In genomic region chr4:114599231-114600065, GRCh38 we compare ENCODE assay signal across 8 cellular contexts. TPM values are rescaled to one million over a fixed set of nuclear protein-coding genes. Genes with fewer than 3 reads are reported as not detected.
DNase-seq lines count a peak whose midpoint lies in the region; ATAC-seq lines count a peak whose summit lies in the region.

No MANE protein-coding gene starts in this region.

- H3K36me3 Mint-ChIP-seq in naive B cell: no peaks in the 10 kb centered on the region

- H3K4me1 Mint-ChIP-seq in naive B cell: peaks cover 18 to 23% (median 19%) of the 10 kb centered on the region in 3 donors

- peak overlapping the region; percentile 73 to 76 for H3K9ac ChIP-seq in duodenal mucosa (ENCODE audit: low read depth in 1 of 2, low read length in 2 of 2)

- ATAC-seq in naive B cell (ENCODE audit: low read depth in 2 of 2) (no peak), GM18519 (IDR thresholded peaks at IDR 0.05; ENCODE audit: low FRiP score, unreplicated experiment) (no peak), HG02678 (IDR thresholded peaks at IDR 0.05; ENCODE audit: unreplicated experiment) (no peak)

- H3K4me3 ChIP-seq in duodenal mucosa (ENCODE audit: low read depth in 1 of 2, low read length in 2 of 2): peak overlapping the region; percentile 74 to 89

- H3K27ac Mint-ChIP-seq in naive B cell: peak overlapping the region; percentile 72 to 98 (median 94)

- H3K4me3 Mint-ChIP-seq in naive B cell: peak overlapping the region in 7 of 8 donors; percentile 94 to 99 (median 98)

- peak overlapping the region; percentile 73 for H3K27ac ChIP-seq in duodenal mucosa (ENCODE audit: low read depth, low read length)

- peaks cover 0 to 6% (median 0%) of the 10 kb centered on the region in 7 donors for H3K9me3 Mint-ChIP-seq in naive B cell

- H3K27me3 ChIP-seq in duodenal mucosa (ENCODE audit: control insufficient read depth in 1 of 2, insufficient read depth in 2 of 2, low read length in 2 of 2): peaks cover 4 to 9% of the 10 kb centered on the region in 2 donors

- H3K27me3 Mint-ChIP-seq in naive B cell: no peaks in the 10 kb centered on the region

- H3K36me3 ChIP-seq in duodenal mucosa (ENCODE audit: control insufficient read depth in 1 of 2, insufficient read depth in 2 of 2, low read length in 2 of 2): no peaks in the 10 kb centered on the region

- DNase-seq in NCI-H1436 (lab: John Stamatoyannopoulos, UW) (peak; percentile 18), NCI-H1436 treated with DMSO at 0.1 percent for 48 hours (lab: John Stamatoyannopoulos, UW) (no peak), NCI-H526 treated with DMSO at 0.1 percent for 48 hours (lab: John Stamatoyannopoulos, UW) (peak; percentile 74), naive B cell (peak; percentile 30), DMS114 treated with DMSO at 0.1 percent for 48 hours (lab: John Stamatoyannopoulos, UW; ENCODE audit: unreplicated experiment) (no peak)

- peaks cover 11 to 20% of the 10 kb centered on the region in 2 donors for H3K4me1 ChIP-seq in duodenal mucosa (ENCODE audit: control insufficient read depth in 1 of 2, insufficient read depth in 2 of 2, low read length in 2 of 2)

- peaks cover 0 to 7% of the 10 kb centered on the region in 2 donors for H3K9me3 ChIP-seq in duodenal mucosa (ENCODE audit: control insufficient read depth in 1 of 2, low read length in 2 of 2)

RNA-seq across cellular contexts. Expression of gene UGT8, which starts 0.8 kb away (rescaled TPM):
- 10 to 100 TPM in 5 of 6 donors, 1 to 10 TPM in 1; 9.7 to 14.1 (median 11.5) TPM for polyA plus RNA-seq in naive B cell (ENCODE audit: low read depth in 6 of 6)

Comparison
In these comparisons a context has a peak if more than half of its experiments do, and no peak if none do; other contexts are left out.
1. DNase-seq: peak in NCI-H1436 (single experiment), NCI-H526 treated with DMSO at 0.1 percent for 48 hours (single experiment) and naive B cell (single experiment); none in NCI-H1436 treated with DMSO at 0.1 percent for 48 hours (single experiment) and DMS114 treated with DMSO at 0.1 percent for 48 hours (single experiment).